Comparison of ENCODE assay signal across 13 cellular contexts in genomic region chr12:58916153-58916709, GRCh38. TPM values are rescaled to one million over a fixed set of nuclear protein-coding genes. Genes with fewer than 3 reads are reported as not detected.
DNase-seq lines count a peak whose midpoint lies in the region; ATAC-seq and TF ChIP-seq lines count a peak whose summit lies in the region.
"Had no signal": no experiment of that assay in that cellular context is flagged by ENCODE, and none has a peak within 500 bp of the region (broad histone marks: within the 10 kb centered on the region; RNA-seq: fewer than 3 reads in every experiment).

No MANE protein-coding gene starts in this region.

- no peak overlapping the region for H3K9ac ChIP-seq in neural progenitor cell

- no peaks in the 10 kb centered on the region for H3K27me3 Mint-ChIP-seq in neural progenitor cell (ENCODE audit: insufficient read depth, low read depth)

- peaks cover 23% of the 10 kb centered on the region for H3K36me3 ChIP-seq in left ventricle myocardium inferior
- H3K36me3 ChIP-seq in esophagus muscularis mucosa: peaks cover 0 to 22% (median 7%) of the 10 kb centered on the region in 4 donors
- peaks cover 22% of the 10 kb centered on the region for H3K36me3 ChIP-seq in neural progenitor cell
- H3K36me3 ChIP-seq in vagina: peaks cover 0 to 17% of the 10 kb centered on the region in 2 donors

- TF ChIP-seq CTCF in left ventricle myocardium inferior (IDR thresholded peaks at IDR 0.05; ENCODE audit: borderline replicate concordance) (no peak), esophagus muscularis mucosa (IDR thresholded peaks at IDR 0.05) (no peak), neural progenitor cell (IDR thresholded peaks at IDR 0.05) (no peak), vagina (IDR thresholded peaks at IDR 0.05) (no peak)

- peaks cover 5% of the 10 kb centered on the region for H3K9me3 Mint-ChIP-seq in neural progenitor cell
- H3K9me3 Mint-ChIP-seq: activated CD4-positive, alpha-beta T cell treated with anti-CD3 and anti-CD28 coated beads, Interleukin-2, amount 10 ng/mL, durations not matched to agents 24 days and 14 days; activated naive CD4-positive, alpha-beta T cell treated with anti-CD3 and anti-CD28 coated beads, Interleukin-2, amount 50 U/mL, for 24 hours had no signal

- H3K27ac ChIP-seq in left ventricle myocardium inferior (replicated peaks): peak overlapping the region; percentile 90
- H3K27ac ChIP-seq in esophagus muscularis mucosa (replicated peaks in 1 of 4): peak overlapping the region; percentile 97 to 99 (median 97)
- peak overlapping the region; percentile 85 for H3K27ac ChIP-seq in neural progenitor cell
- peak overlapping the region; percentile 98 for H3K27ac ChIP-seq in vagina

- H3K9me3 ChIP-seq in left ventricle myocardium inferior (replicated peaks) (no peaks in the 10 kb centered on the region), esophagus muscularis mucosa (no peaks in the 10 kb centered on the region), neural progenitor cell (ENCODE audit: low read depth) (no peaks in the 10 kb centered on the region), vagina (no peaks in the 10 kb centered on the region)

- TF ChIP-seq EP300 in esophagus muscularis mucosa (IDR thresholded peaks at IDR 0.05): no peak

- H3K4me1 ChIP-seq in left ventricle myocardium inferior (peaks cover 73% of the 10 kb centered on the region), esophagus muscularis mucosa (peaks cover 38 to 60% (median 58%) of the 10 kb centered on the region in 4 donors), neural progenitor cell (peaks cover 52% of the 10 kb centered on the region), vagina (peaks cover 49% of the 10 kb centered on the region)

- WGBS in esophagus muscularis mucosa: 9% methylated on average over 2 of the region's 2 CpGs

- peaks cover 87% of the 10 kb centered on the region for H3K79me2 ChIP-seq in neural progenitor cell (ENCODE audit: low read depth)

- peaks cover 54% of the 10 kb centered on the region for H4K20me1 ChIP-seq in neural progenitor cell (ENCODE audit: low read depth)

- H3K4me3 ChIP-seq in left ventricle myocardium inferior (peak overlapping the region; percentile 84), esophagus muscularis mucosa (peak overlapping the region; percentile 84 to 95 (median 90)), neural progenitor cell (peak overlapping the region; percentile 86), vagina (peak overlapping the region; percentile 80 to 98)

- H3K36me3 Mint-ChIP-seq in neural progenitor cell: peaks cover 17% of the 10 kb centered on the region
- H3K36me3 Mint-ChIP-seq: activated naive CD4-positive, alpha-beta T cell treated with anti-CD3 and anti-CD28 coated beads, Interleukin-2, amount 50 U/mL, for 24 hours had no signal

- no peak for ATAC-seq in left cardiac atrium
- ATAC-seq in GM18498 (IDR thresholded peaks at IDR 0.05; ENCODE audit: unreplicated experiment): no peak

- intact Hi-C loops in left ventricle myocardium inferior (cut with micrococcal nuclease) (no loop called here), left cardiac atrium (cut with DNase I) (no loop called here), esophagus muscularis mucosa (cut with DNase I) (loop anchor here (10.0 kb wide), 1 partner anchor 381 kb away; no protein-coding TSS in a partner anchor), vagina (cut with DNase I) (no loop called here)

- no peak for DNase-seq in left ventricle myocardium inferior
- DNase-seq in left cardiac atrium: no peak
- no peak for DNase-seq in esophagus muscularis mucosa (ENCODE audit: extremely low spot score)
- DNase-seq in neural progenitor cell (ENCODE audit: low spot score): no peak
- no peak for DNase-seq in vagina (ENCODE audit: extremely low spot score in 2 of 2)
- DNase-seq in NCI-H1436 treated with DMSO at 0.1 percent for 48 hours (lab: John Stamatoyannopoulos, UW): no peak
- DNase-seq in RKO (ENCODE audit: low spot score): no peak
- DNase-seq: activated CD4-positive, alpha-beta T cell treated with anti-CD3 and anti-CD28 coated beads, Interleukin-2, amount 10 ng/mL, durations not matched to agents 24 days and 14 days; GF-D8; NCI-H187 treated with DMSO at 0.1 percent for 48 hours; stimulated activated CD4-positive, alpha-beta T cell treated with anti-CD3 and anti-CD28 coated beads, Interleukin-2, amount 100 ng/mL, for 24 hours had no signal

- H2AFZ ChIP-seq in neural progenitor cell (replicated peaks): no peak overlapping the region

- peak overlapping the region; percentile 50 for H3K4me3 Mint-ChIP-seq in neural progenitor cell
- H3K4me3 Mint-ChIP-seq: activated CD4-positive, alpha-beta T cell treated with anti-CD3 and anti-CD28 coated beads, Interleukin-2, amount 10 ng/mL, durations not matched to agents 24 days and 14 days; activated naive CD4-positive, alpha-beta T cell treated with anti-CD3 and anti-CD28 coated beads, Interleukin-2, amount 50 U/mL, for 24 hours had no signal

- H3K4me1 Mint-ChIP-seq in neural progenitor cell: peaks cover 65% of the 10 kb centered on the region
- H3K4me1 Mint-ChIP-seq: activated naive CD4-positive, alpha-beta T cell treated with anti-CD3 and anti-CD28 coated beads, Interleukin-2, amount 50 U/mL, for 24 hours had no signal

- H3F3A ChIP-seq in neural progenitor cell (ENCODE audit: low read depth): peaks cover 62% of the 10 kb centered on the region

- peak overlapping the region; percentile 9 for H3K27ac Mint-ChIP-seq in neural progenitor cell
- H3K27ac Mint-ChIP-seq: activated CD4-positive, alpha-beta T cell treated with anti-CD3 and anti-CD28 coated beads, Interleukin-2, amount 10 ng/mL, durations not matched to agents 24 days and 14 days; activated naive CD4-positive, alpha-beta T cell treated with anti-CD3 and anti-CD28 coated beads, Interleukin-2, amount 50 U/mL, for 24 hours had no signal

- no peaks in the 10 kb centered on the region for H3K27me3 ChIP-seq in left ventricle myocardium inferior (ENCODE audit: low read depth)
- no peaks in the 10 kb centered on the region for H3K27me3 ChIP-seq in esophagus muscularis mucosa
- H3K27me3 ChIP-seq in neural progenitor cell: no peaks in the 10 kb centered on the region
- H3K27me3 ChIP-seq in vagina: no peaks in the 10 kb centered on the region

- peak overlapping the region; percentile 98 for H3K4me2 ChIP-seq in neural progenitor cell

- no peak for TF ChIP-seq POLR2A in esophagus muscularis mucosa (IDR thresholded peaks at IDR 0.05; ENCODE audit: low read depth)
- TF ChIP-seq POLR2A in vagina (IDR thresholded peaks at IDR 0.05): no peak

RNA-seq across cellular contexts. Expression of gene LRIG3, which starts 4.1 kb away (rescaled TPM):
- total RNA-seq in left ventricle myocardium inferior (4.5 TPM), left cardiac atrium (10 to 100 TPM in 1 of 2 donors, 1 to 10 TPM in 1; 7.3 to 13.0 TPM), esophagus muscularis mucosa (10 to 100 TPM; 42.4 to 56.5 (median 50.4) TPM), neural progenitor cell (ENCODE audit: low replicate concordance) (56.2 and 67.5 TPM in 2 replicates), vagina (54.0 TPM)
- total RNA-seq: activated CD4-positive, alpha-beta T cell treated with anti-CD3 and anti-CD28 coated beads, Interleukin-2, amount 10 ng/mL, durations not matched to agents 24 days and 14 days had no signal
